Comparison of ENCODE assay signal across 9 cellular contexts in genomic region chr4:25088342-25088952, GRCh38. TPM values are rescaled to one million over a fixed set of nuclear protein-coding genes. Genes with fewer than 3 reads are reported as not detected.
DNase-seq lines count a peak whose midpoint lies in the region; ATAC-seq and TF ChIP-seq lines count a peak whose summit lies in the region.
"Had no signal": no experiment of that assay in that cellular context is flagged by ENCODE, and none has a peak within 500 bp of the region (broad histone marks: within the 10 kb centered on the region; RNA-seq: fewer than 3 reads in every experiment).

No MANE protein-coding gene starts in this region.

- peak overlapping the region; percentile 29 for H3K4me3 ChIP-seq in AG04450 (ENCODE audit: low read depth, low read length)
- peak overlapping the region; percentile 63 for H3K4me3 ChIP-seq in left ventricle myocardium inferior
- peak overlapping the region in 1 of 3 donors; percentile 33 for H3K4me3 ChIP-seq in breast epithelium
- H3K4me3 ChIP-seq: skin epidermis had no signal

- no peak for TF ChIP-seq POLR2A in breast epithelium (IDR thresholded peaks at IDR 0.05)

- CTCF ChIA-PET in AG04450 (lab: Charles Lee): no interaction called here

- TF ChIP-seq CTCF in AG04450 (IDR thresholded peaks at IDR 0.05; ENCODE audit: low read depth, low read length): no peak
- no peak for TF ChIP-seq CTCF in left ventricle myocardium inferior (IDR thresholded peaks at IDR 0.05; ENCODE audit: borderline replicate concordance)
- no peak for TF ChIP-seq CTCF in breast epithelium (IDR thresholded peaks at IDR 0.05)

- H3K27me3 ChIP-seq in AG04450 (ENCODE audit: control insufficient read depth, insufficient read depth, low read length) (peaks cover 42% of the 10 kb centered on the region), left ventricle myocardium inferior (ENCODE audit: low read depth) (peaks cover 5% of the 10 kb centered on the region), breast epithelium (peaks cover 0 to 27% of the 10 kb centered on the region in 2 donors)

- POLR2A ChIA-PET in AG04450 (lab: Yijun Ruan, JAX): no interaction called here

- DNase-seq in AG04450 (ENCODE audit: low read depth, low spot score) (no peak), left ventricle myocardium inferior (peak; percentile 63), glomerular visceral epithelial cell (ENCODE audit: extremely low spot score) (no peak), breast epithelium (ENCODE audit: low spot score in 2 of 2) (no peak)

- H3K4me1 ChIP-seq in left ventricle myocardium inferior (peaks cover 51% of the 10 kb centered on the region), breast epithelium (no peaks in the 10 kb centered on the region)

- H3K27ac ChIP-seq in AG04450 (ENCODE audit: low read depth, low read length): no peak overlapping the region
- H3K27ac ChIP-seq in left ventricle myocardium inferior (replicated peaks): peak overlapping the region; percentile 91
- no peak overlapping the region for H3K27ac ChIP-seq in breast epithelium
- H3K27ac ChIP-seq: skin epidermis had no signal

- ATAC-seq in GM21576 (IDR thresholded peaks at IDR 0.05; ENCODE audit: unreplicated experiment): peak; percentile 59
- peak; percentile 63 for ATAC-seq in SK-N-SH treated with all-trans-retinoic acid at 6 μM for 48 hours
- no peak for ATAC-seq in GM21825 (IDR thresholded peaks at IDR 0.05; ENCODE audit: unreplicated experiment)
- ATAC-seq in GM21786 (IDR thresholded peaks at IDR 0.05; ENCODE audit: unreplicated experiment): no peak

- H3K9me3 ChIP-seq in AG04450 (ENCODE audit: control insufficient read depth, insufficient read depth, low read length) (peaks cover 1% of the 10 kb centered on the region; the same call in 1 of the 2 replicates), left ventricle myocardium inferior (replicated peaks) (peaks cover 7% of the 10 kb centered on the region), breast epithelium (peaks cover 0 to 6% of the 10 kb centered on the region in 2 donors)

- H3K36me3 ChIP-seq in left ventricle myocardium inferior (no peaks in the 10 kb centered on the region), breast epithelium (no peaks in the 10 kb centered on the region)

- intact Hi-C loops in left ventricle myocardium inferior (cut with micrococcal nuclease): no loop called here
- intact Hi-C loops in breast epithelium (cut with DNase I; ENCODE audit: low total_unique reads): no loop called here

TF ChIP-seq in SK-N-SH treated with all-trans-retinoic acid at 6 μM for 48 hours, 23 proteins besides CTCF, POLR2A, EP300 and RAD21:
- no peak for TF ChIP-seq OSR1 (CRISPR knock-in tag; IDR thresholded peaks at IDR 0.05)
- TF ChIP-seq PPARA (CRISPR knock-in tag; IDR thresholded peaks at IDR 0.05; ENCODE audit: borderline replicate concordance): no peak
- no peak for TF ChIP-seq ZNF70 (CRISPR knock-in tag; IDR thresholded peaks at IDR 0.05)

RNA-seq across cellular contexts. Expression of gene LGI2, which starts 57.7 kb away (rescaled TPM):
- not detected in 2 replicates for polyA plus RNA-seq in AG04450 (2011; rRNA removed)
- polyA minus RNA-seq in AG04450 (2011; rRNA and poly(A)+ RNA removed): not detected in 2 replicates
- total RNA-seq in left ventricle myocardium inferior: 3.0 TPM
- total RNA-seq in breast epithelium: 1 to 10 TPM in 2 of 3 donors, under 1 TPM in 1; 0.33 to 2.2 (median 1.2) TPM

Comparison
In these comparisons a context has a peak if more than half of its experiments do, and no peak if none do; other contexts are left out.
1. ATAC-seq: peak in GM21576 (single experiment) and SK-N-SH treated with all-trans-retinoic acid at 6 μM for 48 hours (single experiment); none in GM21825 (single experiment) and GM21786 (single experiment).